In genomic region chr7:29445736-29446135, GRCh38 we compare ENCODE assay signal across 18 cellular contexts.
"Had no signal": no experiment of that assay in that cellular context is flagged by ENCODE, and none has a peak within 500 bp of the region (broad histone marks: within the 10 kb centered on the region; RNA-seq: fewer than 3 reads in every experiment).

No MANE protein-coding gene starts in this region.

- H3K27ac ChIP-seq: esophagus squamous epithelium, gastroesophageal sphincter, left ventricle myocardium inferior, lower lobe of right lung, neural progenitor cell, ovary, right atrium auricular region, sigmoid colon, skin epidermis had no signal

- H3K4me2 ChIP-seq: neural progenitor cell had no signal

- H3K4me1 ChIP-seq: gastroesophageal sphincter, lower lobe of right lung, sigmoid colon had no signal

- H3K27me3 ChIP-seq: esophagus squamous epithelium, gastroesophageal sphincter, ovary, right atrium auricular region, sigmoid colon had no signal

- H2AFZ ChIP-seq: neural progenitor cell had no signal

- H3K36me3 ChIP-seq: esophagus squamous epithelium, gastroesophageal sphincter, left ventricle myocardium inferior, lower lobe of right lung, neural progenitor cell, ovary, right atrium auricular region, sigmoid colon had no signal

- H3K4me3 ChIP-seq: esophagus squamous epithelium, gastroesophageal sphincter, left ventricle myocardium inferior, lower lobe of right lung, neural progenitor cell, ovary, right atrium auricular region, sigmoid colon, skin epidermis had no signal

- ATAC-seq: gastroesophageal sphincter; lower lobe of right lung; natural killer cell treated with Interleukin-12 subunit alpha and Interleukin-12 subunit beta and Interleukin-15 and Interleukin-18, amount 100 ng/mL, for 72 hours had no signal

- FAIRE-seq: keratinocyte had no signal

- H3K9ac ChIP-seq: neural progenitor cell had no signal

- H3K9me3 ChIP-seq: esophagus squamous epithelium, gastroesophageal sphincter, left ventricle myocardium inferior, lower lobe of right lung, ovary, right atrium auricular region, sigmoid colon had no signal

- DNase-seq: dermis blood vessel endothelial cell; esophagus squamous epithelium; foreskin fibroblast; immature natural killer cell; left ventricle myocardium inferior; lower lobe of right lung; midbrain; nucleus accumbens; ovary; sigmoid colon; stimulated activated naive CD4-positive, alpha-beta T cell; trophoblast cell had no signal
